Comparison of ENCODE assay signal across 9 cellular contexts in the genomic region with DNA sequence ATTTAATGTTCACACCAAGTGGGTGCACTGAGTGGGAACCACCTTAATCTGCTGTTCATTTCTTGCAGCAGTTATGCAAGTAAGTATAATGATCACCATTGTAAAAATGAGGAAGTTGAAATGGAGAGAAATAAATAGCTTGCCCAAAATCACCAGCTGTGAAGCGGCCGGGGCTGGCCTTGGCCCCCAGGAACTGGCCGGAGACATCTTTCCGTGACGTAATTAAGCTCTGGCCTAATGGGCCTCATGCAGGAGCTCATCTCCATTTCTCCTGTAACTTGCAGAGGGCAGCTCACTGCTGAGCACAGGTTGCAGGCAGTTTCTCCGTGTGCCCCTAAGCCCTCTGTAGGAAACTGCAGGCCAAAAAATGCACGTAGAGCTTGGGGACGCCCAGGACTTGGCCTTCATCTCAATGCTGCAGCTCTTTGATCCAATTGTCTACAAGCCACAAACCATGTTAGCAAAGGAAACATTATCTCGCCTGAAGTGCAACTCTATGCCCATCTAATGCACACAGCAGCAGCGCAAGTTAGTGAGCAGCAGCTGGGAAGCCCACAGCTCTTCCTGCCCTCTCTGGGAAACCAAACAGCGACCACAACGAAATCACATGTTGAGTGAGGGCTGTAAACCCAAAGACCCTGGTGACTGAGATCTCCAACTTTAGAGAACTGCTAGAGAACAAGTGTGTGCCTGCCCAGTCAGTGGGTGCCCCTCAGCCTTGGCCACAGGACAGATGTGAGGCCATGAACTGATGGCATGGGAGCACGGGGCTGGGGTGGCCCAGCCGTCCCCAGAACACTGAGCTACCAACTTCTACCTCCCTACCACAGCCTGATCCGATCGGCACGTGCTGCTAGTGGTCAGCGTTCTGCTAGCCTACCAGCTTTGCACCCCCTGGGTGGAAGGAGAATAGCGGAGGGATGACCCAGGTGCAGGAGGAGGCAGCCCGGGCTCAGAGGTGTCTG. TPM values are rescaled to one million over a fixed set of nuclear protein-coding genes. Genes with fewer than 3 reads are reported as not detected.
DNase-seq lines count a peak whose midpoint lies in the region; ATAC-seq, FAIRE-seq and TF ChIP-seq lines count a peak whose summit lies in the region.
"Had no signal": no experiment of that assay in that cellular context is flagged by ENCODE, and none has a peak within 500 bp of the region (broad histone marks: within the 10 kb centered on the region; RNA-seq: fewer than 3 reads in every experiment).

No MANE protein-coding gene starts in this region.

- H4K20me1 ChIP-seq in smooth muscle cell (ENCODE audit: low read depth) = no peaks in the 10 kb centered on the region

- no peak overlapping the region for H3K4me3 ChIP-seq in heart right ventricle
- no peak overlapping the region for H3K4me3 ChIP-seq in smooth muscle cell

- intact Hi-C loops in heart right ventricle (cut with DNase I) = loop anchor here in 1 of 10 donors (5.0 kb wide), 1 partner anchor 41 kb away; no protein-coding TSS in a partner anchor

- peaks cover 0 to 23% (median 5%) of the 10 kb centered on the region in 9 donors for H3K4me1 ChIP-seq in heart right ventricle
- no peaks in the 10 kb centered on the region for H3K4me1 ChIP-seq in smooth muscle cell (ENCODE audit: low read depth)

- no peak for TF ChIP-seq POLR2A in GM12892 (IDR thresholded peaks at IDR 0.05; ENCODE audit: low read depth, low read length)

- no peaks in the 10 kb centered on the region for H3K27me3 ChIP-seq in heart right ventricle
- no peaks in the 10 kb centered on the region for H3K27me3 ChIP-seq in smooth muscle cell (ENCODE audit: low read depth)

- TF ChIP-seq CTCF in heart right ventricle (IDR thresholded peaks at IDR 0.05) (no peak), smooth muscle cell (IDR thresholded peaks at IDR 0.05; ENCODE audit: borderline replicate concordance, insufficient read depth, poor library complexity, severe bottlenecking) (no peak)

- DNase-seq in GM12892 (ENCODE audit: insufficient read length) = no peak
- DNase-seq in heart right ventricle = peak in 1 of 2 donors; percentile 50
- DNase-seq in smooth muscle cell (lab: John Stamatoyannopoulos, UW; ENCODE audit: unreplicated experiment) = no peak
- no peak for DNase-seq in HT-29 (ENCODE audit: low spot score)
- DNase-seq in retina = no peak
- DNase-seq in HK-2 (ENCODE audit: unreplicated experiment) = no peak

- no peaks in the 10 kb centered on the region for H3F3A ChIP-seq in smooth muscle cell (ENCODE audit: low read depth)

- ATAC-seq in GM21390 (IDR thresholded peaks at IDR 0.05; ENCODE audit: unreplicated experiment) (peak; percentile 69), HG03521 (IDR thresholded peaks at IDR 0.05; ENCODE audit: unreplicated experiment) (peak; percentile 63), heart right ventricle (peak in 7 of 8 donors; percentile 52 to 84 (median 72))

- H3K9me3 ChIP-seq in heart right ventricle = no peaks in the 10 kb centered on the region
- no peaks in the 10 kb centered on the region for H3K9me3 ChIP-seq in smooth muscle cell (replicated peaks; ENCODE audit: low read depth)

- no peaks in the 10 kb centered on the region for H3K79me2 ChIP-seq in smooth muscle cell (ENCODE audit: low read depth)

- peak; percentile 17 for FAIRE-seq in GM12892 (lab: Jason Lieb, UNC)
- FAIRE-seq: bronchial epithelial cell had no signal

- H3K9ac ChIP-seq in smooth muscle cell (ENCODE audit: low read depth) = no peak overlapping the region

- H3K27ac ChIP-seq in heart right ventricle = peak overlapping the region in 2 of 10 donors; percentile 36 to 50
- no peak overlapping the region for H3K27ac ChIP-seq in smooth muscle cell (ENCODE audit: low read depth)

- H3K36me3 ChIP-seq in heart right ventricle = peaks cover 0 to 26% (median 0%) of the 10 kb centered on the region in 9 donors
- no peaks in the 10 kb centered on the region for H3K36me3 ChIP-seq in smooth muscle cell (ENCODE audit: low read depth)

- no peak overlapping the region for H3K4me2 ChIP-seq in smooth muscle cell

- H2AFZ ChIP-seq in smooth muscle cell (ENCODE audit: low read depth) = no peak overlapping the region

- 84 to 88% methylated on average over 20 of the region's 20 CpGs for WGBS in heart right ventricle, 2 donors
- WGBS in smooth muscle cell (ENCODE audit: low lambda C conversion rate) = 95% methylated on average over 20 of the region's 20 CpGs

RNA-seq across cellular contexts. Expression of a gene that starts 28.8 kb away (rescaled TPM):
- not detected for polyA plus RNA-seq in GM12892 (2012; ENCODE audit: missing spikeins)
- total RNA-seq in heart right ventricle (10 to 100 TPM; 10.2 to 36.4 (median 17.6) TPM), smooth muscle cell (15.0 and 17.3 TPM in 2 replicates)
- polyA plus RNA-seq in heart right ventricle (10 to 100 TPM; 17.9 to 40.4 TPM), smooth muscle cell (23.1 and 24.5 TPM in 2 replicates)
- total RNA-seq in HT-29 (2014; rRNA removed; shearing (Covaris generic)) = not detected in 2 replicates

RNA-seq across cellular contexts. Expression of a gene that starts 42.6 kb away (rescaled TPM):
- 25.1 TPM for polyA plus RNA-seq in GM12892 (2012; ENCODE audit: missing spikeins)
- total RNA-seq in heart right ventricle = 10 to 100 TPM; 30.5 to 49.9 (median 37.6) TPM
- polyA plus RNA-seq in heart right ventricle = 10 to 100 TPM; 14.3 to 14.4 TPM
- total RNA-seq in smooth muscle cell = 57.4 and 62.9 TPM in 2 replicates
- 30.2 and 33.7 TPM in 2 replicates for polyA plus RNA-seq in smooth muscle cell
- total RNA-seq in HT-29 (2014; rRNA removed; shearing (Covaris generic)) = 20.2 TPM in 2 replicates

Comparison
In these comparisons a context has a peak if more than half of its experiments do, and no peak if none do; other contexts are left out.
1. RNA of a gene that starts 28.8 kb away (total RNA-seq): 10.2 to 36.4 TPM in heart right ventricle and 15.0 to 17.3 TPM in smooth muscle cell; not detected in HT-29; every median in the first group is over 10 times any median in the second.
2. Peak in every context shown above with its lines, with median percentiles within 50 percentile points of each other: ATAC-seq.